ENCODE assay signal across 16 cellular contexts in the genomic region with DNA sequence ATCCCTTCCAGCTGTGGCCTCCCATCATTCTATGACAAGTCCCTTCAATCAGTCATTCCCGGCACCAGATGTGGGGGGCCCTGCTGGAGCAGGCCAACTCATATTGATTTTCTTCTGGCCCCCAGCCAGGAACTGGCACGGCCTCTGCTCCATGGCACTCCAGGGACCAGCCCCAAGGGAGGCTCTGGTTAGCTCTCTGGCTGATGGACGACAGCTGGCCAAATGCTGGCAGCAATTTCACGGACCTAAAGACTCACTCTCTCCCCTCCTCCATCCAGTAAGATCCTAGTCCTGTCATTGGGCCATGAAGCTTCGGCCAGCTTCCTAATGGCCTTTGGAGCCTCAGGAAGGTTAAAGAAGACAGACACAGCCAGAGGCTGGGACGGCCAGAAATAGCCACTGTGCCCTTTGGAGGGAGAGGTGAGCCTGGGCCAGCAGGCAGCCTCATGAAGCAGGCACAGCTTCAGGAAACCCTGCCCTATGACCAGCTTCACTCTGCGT.
DNase-seq lines count a peak whose midpoint lies in the region; ATAC-seq and TF ChIP-seq lines count a peak whose summit lies in the region.
"Had no signal": no experiment of that assay in that cellular context is flagged by ENCODE, and none has a peak within 500 bp of the region (broad histone marks: within the 10 kb centered on the region; RNA-seq: fewer than 3 reads in every experiment).

No MANE protein-coding gene starts in this region.

- peaks cover 9% of the 10 kb centered on the region for H3K9me3 Mint-ChIP-seq in activated T-cell treated with anti-CD3 and anti-CD28 coated beads, Interleukin-2, amount 50 U/mL, for 4 hours
- peaks cover 4% of the 10 kb centered on the region for H3K9me3 Mint-ChIP-seq in natural killer cell treated with Interleukin-12 subunit alpha and Interleukin-12 subunit beta and Interleukin-15 and Interleukin-18, amount 100 ng/mL, for 72 hours
- H3K9me3 Mint-ChIP-seq: natural killer cell had no signal

- 28 to 51% methylated on average over 4 to 7 of the region's 7 CpGs for WGBS in body of pancreas, 2 donors

- H3K4me1 ChIP-seq in body of pancreas = peaks cover 4% of the 10 kb centered on the region
- H3K4me1 ChIP-seq: thyroid gland had no signal

- TF ChIP-seq POLR2A in body of pancreas (IDR thresholded peaks at IDR 0.05) = no peak

- no peak overlapping the region for H3K27ac Mint-ChIP-seq in natural killer cell treated with Interleukin-12 subunit alpha and Interleukin-12 subunit beta and Interleukin-15 and Interleukin-18, amount 100 ng/mL, for 72 hours
- H3K27ac Mint-ChIP-seq: CD4-positive, alpha-beta memory T cell; natural killer cell had no signal

- no peaks in the 10 kb centered on the region for H3K27me3 Mint-ChIP-seq in activated T-cell treated with anti-CD3 and anti-CD28 coated beads, Interleukin-2, amount 50 U/mL, for 4 hours (ENCODE audit: low read depth)
- H3K27me3 Mint-ChIP-seq in natural killer cell treated with Interleukin-12 subunit alpha and Interleukin-12 subunit beta and Interleukin-15 and Interleukin-18, amount 100 ng/mL, for 72 hours = peaks cover 2 to 6% of the 10 kb centered on the region in 2 donors
- H3K27me3 Mint-ChIP-seq: CD4-positive, alpha-beta memory T cell had no signal

- H3K4me1 Mint-ChIP-seq in activated T-cell treated with anti-CD3 and anti-CD28 coated beads, Interleukin-2, amount 50 U/mL, for 4 hours (ENCODE audit: low read depth) = no peaks in the 10 kb centered on the region
- no peaks in the 10 kb centered on the region for H3K4me1 Mint-ChIP-seq in natural killer cell treated with Interleukin-12 subunit alpha and Interleukin-12 subunit beta and Interleukin-15 and Interleukin-18, amount 100 ng/mL, for 72 hours (ENCODE audit: low read depth in 2 of 2)
- H3K4me1 Mint-ChIP-seq: CD4-positive, alpha-beta memory T cell; natural killer cell had no signal

- intact Hi-C loops in body of pancreas (cut with DNase I) = no loop called here

- H3K36me3 ChIP-seq in MG63 = no peaks in the 10 kb centered on the region
- H3K36me3 ChIP-seq in body of pancreas (replicated peaks in 1 of 2; ENCODE audit: insufficient read depth in 1 of 2, low read depth in 2 of 2) = no peaks in the 10 kb centered on the region
- H3K36me3 ChIP-seq: thyroid gland had no signal

- no peaks in the 10 kb centered on the region for H3K27me3 ChIP-seq in MG63
- H3K27me3 ChIP-seq in body of pancreas = no peaks in the 10 kb centered on the region
- H3K27me3 ChIP-seq: thyroid gland had no signal

- no peak overlapping the region for H3K4me3 Mint-ChIP-seq in activated T-cell treated with anti-CD3 and anti-CD28 coated beads, Interleukin-2, amount 50 U/mL, for 4 hours
- no peak overlapping the region for H3K4me3 Mint-ChIP-seq in natural killer cell treated with Interleukin-12 subunit alpha and Interleukin-12 subunit beta and Interleukin-15 and Interleukin-18, amount 100 ng/mL, for 72 hours
- H3K4me3 Mint-ChIP-seq: CD4-positive, alpha-beta memory T cell; natural killer cell had no signal

- H3K36me3 Mint-ChIP-seq in activated T-cell treated with anti-CD3 and anti-CD28 coated beads, Interleukin-2, amount 50 U/mL, for 4 hours (ENCODE audit: insufficient read depth) = peaks cover 3% of the 10 kb centered on the region
- no peaks in the 10 kb centered on the region for H3K36me3 Mint-ChIP-seq in natural killer cell treated with Interleukin-12 subunit alpha and Interleukin-12 subunit beta and Interleukin-15 and Interleukin-18, amount 100 ng/mL, for 72 hours
- H3K36me3 Mint-ChIP-seq: natural killer cell had no signal

- H3K27ac ChIP-seq in body of pancreas = no peak overlapping the region
- H3K27ac ChIP-seq: thyroid gland had no signal

- H3K4me3 ChIP-seq in MG63 (no peak overlapping the region), body of pancreas (no peak overlapping the region)
- H3K4me3 ChIP-seq: thyroid gland had no signal

- TF ChIP-seq CTCF in body of pancreas (IDR thresholded peaks at IDR 0.05) = no peak

- DNase-seq in MG63 (peak; percentile 33), NCI-H2171 treated with DMSO at 0.1 percent for 48 hours (lab: John Stamatoyannopoulos, UW) (peak; percentile 92), body of pancreas (peak; percentile 7 to 15 (median 12)), retina (peak; percentile 47)
- DNase-seq in activated T-cell treated with anti-CD3 and anti-CD28 coated beads, Interleukin-2, amount 50 U/mL, for 4 hours = no peak
- DNase-seq in activated CD4-positive, alpha-beta T cell treated with anti-CD3 and anti-CD28 coated beads for 1 hour = no peak
- DNase-seq in natural killer cell treated with Interleukin-12 subunit alpha and Interleukin-12 subunit beta and Interleukin-15 and Interleukin-18, amount 100 ng/mL, for 72 hours (ENCODE audit: low spot score) = no peak
- DNase-seq: activated CD4-positive, alpha-beta T cell treated with anti-CD3 and anti-CD28 coated beads for 4 hours; anterior cingulate cortex; CD4-positive, alpha-beta memory T cell; effector CD4-positive, alpha-beta T cell; KBM-7; natural killer cell; SW 1271; thyroid gland had no signal

- H3K9me3 ChIP-seq in MG63 = peaks cover 17% of the 10 kb centered on the region
- peaks cover 0 to 18% (median 0%) of the 10 kb centered on the region in 3 donors for H3K9me3 ChIP-seq in body of pancreas
- H3K9me3 ChIP-seq: thyroid gland had no signal

- ATAC-seq in body of pancreas = no peak
- no peak for ATAC-seq in activated T-cell treated with anti-CD3 and anti-CD28 coated beads, Interleukin-2, amount 50 U/mL, for 4 hours
- no peak for ATAC-seq in GM19023 (IDR thresholded peaks at IDR 0.05; ENCODE audit: unreplicated experiment)
- no peak for ATAC-seq in natural killer cell treated with Interleukin-12 subunit alpha and Interleukin-12 subunit beta and Interleukin-15 and Interleukin-18, amount 100 ng/mL, for 72 hours
- ATAC-seq: natural killer cell had no signal

Comparison
In these comparisons a context has a peak if more than half of its experiments do, and no peak if none do; other contexts are left out.
1. DNase-seq: peak in MG63 (single experiment), NCI-H2171 treated with DMSO at 0.1 percent for 48 hours (single experiment), body of pancreas (4 of 4) and retina (single experiment); none in activated T-cell treated with anti-CD3 and anti-CD28 coated beads, Interleukin-2, amount 50 U/mL, for 4 hours (single experiment), activated CD4-positive, alpha-beta T cell treated with anti-CD3 and anti-CD28 coated beads for 1 hour (single experiment) and natural killer cell treated with Interleukin-12 subunit alpha and Interleukin-12 subunit beta and Interleukin-15 and Interleukin-18, amount 100 ng/mL, for 72 hours (single experiment).